ENCODE assay signal across 16 cellular contexts in the genomic region with DNA sequence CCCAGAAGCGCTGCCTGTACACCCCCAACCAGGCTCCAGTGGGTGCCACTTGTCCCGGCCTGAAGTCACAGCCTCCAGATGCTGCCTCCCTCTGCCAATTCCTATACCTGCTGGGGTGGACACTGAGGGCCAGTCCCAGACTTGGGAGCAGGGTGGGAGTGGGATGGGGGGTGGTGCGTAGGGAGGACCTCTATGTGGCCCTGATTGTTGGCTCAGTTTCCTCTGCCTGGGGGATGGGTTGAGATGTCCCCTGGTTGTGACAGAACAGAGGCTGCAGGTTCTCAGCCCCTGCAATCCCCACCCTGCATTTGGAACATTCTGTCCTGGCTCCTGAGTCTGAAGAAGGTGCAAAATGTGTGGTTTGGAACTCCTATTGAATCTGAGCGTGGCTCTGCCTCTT. TPM values are rescaled to one million over a fixed set of nuclear protein-coding genes. Genes with fewer than 3 reads are reported as not detected.
DNase-seq lines count a peak whose midpoint lies in the region; ATAC-seq and TF ChIP-seq lines count a peak whose summit lies in the region.
"Had no signal": no experiment of that assay in that cellular context is flagged by ENCODE, and none has a peak within 500 bp of the region (broad histone marks: within the 10 kb centered on the region; RNA-seq: fewer than 3 reads in every experiment).

No MANE protein-coding gene starts in this region.

- in situ Hi-C loops in IMR-90 (cut with MboI; ENCODE audit: low sequenced_read_pairs) (no loop called here), ACHN (cut with HindIII; ENCODE audit: low pct_ligation_motif_present, low pct_unique_long_range_greater_than_20kb, low sequenced_read_pairs) (no loop called here)

- H2BK5ac ChIP-seq in IMR-90 (ENCODE audit: low read depth, low read length, poor library complexity, severe bottlenecking), result no peak overlapping the region

- no peak overlapping the region for H2AK5ac ChIP-seq in IMR-90 (ENCODE audit: low read depth, low read length)

- TF ChIP-seq CTCF in IMR-90 (conservative IDR thresholded peaks at IDR 0.05; ENCODE audit: low read depth, low read length) (no peak), left ventricle myocardium inferior (IDR thresholded peaks at IDR 0.05; ENCODE audit: borderline replicate concordance) (no peak), osteoblast (IDR thresholded peaks at IDR 0.05; ENCODE audit: extremely low read depth, low read depth, low read length) (no peak)

- H2BK120ac ChIP-seq in IMR-90 (ENCODE audit: low read depth, low read length), result no peak overlapping the region

- H3K36me3 ChIP-seq in BLaER1, result no peaks in the 10 kb centered on the region
- H3K36me3 ChIP-seq in IMR-90 (ENCODE audit: control insufficient read depth, insufficient read depth, low read length), result no peaks in the 10 kb centered on the region
- no peaks in the 10 kb centered on the region for H3K36me3 ChIP-seq in left ventricle myocardium inferior
- no peaks in the 10 kb centered on the region for H3K36me3 ChIP-seq in osteoblast (ENCODE audit: insufficient read depth, low read length)

- H3K18ac ChIP-seq in IMR-90 (ENCODE audit: low read depth, low read length), result no peak overlapping the region

- TF ChIP-seq RAD21 in IMR-90 (IDR thresholded peaks at IDR 0.05; ENCODE audit: low read length), result no peak

- peaks cover 27% of the 10 kb centered on the region for H3K9me1 ChIP-seq in IMR-90 (ENCODE audit: insufficient read depth, low read length)

- H3K79me2 ChIP-seq in osteoblast (ENCODE audit: insufficient read depth, low read length), result no peaks in the 10 kb centered on the region

- H4K5ac ChIP-seq in IMR-90 (ENCODE audit: low read depth, low read length), result no peak overlapping the region

- H4K91ac ChIP-seq in IMR-90 (ENCODE audit: insufficient read depth, low read depth, low read length), result no peak overlapping the region

- no peak overlapping the region for H3K14ac ChIP-seq in IMR-90 (replicated peaks; ENCODE audit: low read depth, low read length)

- DNase-seq in IMR-90, result no peak
- no peak for DNase-seq in left ventricle myocardium inferior
- DNase-seq in osteoblast (ENCODE audit: insufficient read length, low spot score, missing footprints), result peak; percentile 48
- no peak for DNase-seq in NOMO-1 treated with dmso at 0.1 percent for 144 hours (lab: John Stamatoyannopoulos, UW; ENCODE audit: unreplicated experiment)
- DNase-seq in ACHN, result no peak
- DNase-seq in activated CD8-positive, alpha-beta memory T cell treated with anti-CD3 and anti-CD28 coated beads for 24 hours, result no peak
- DNase-seq: CD4-positive, alpha-beta T cell; GF-D8; GOT3; Karpas-422; NCI-H1048; NCI-H2029 had no signal

- H4K20me1 ChIP-seq in BLaER1 (no peaks in the 10 kb centered on the region), IMR-90 (ENCODE audit: insufficient read depth, low read length) (no peaks in the 10 kb centered on the region; the same call in 1 of the 2 replicates), osteoblast (ENCODE audit: insufficient read depth, low read length) (no peaks in the 10 kb centered on the region)

- peak overlapping the region; percentile 41; the same call in 1 of the 2 replicates for H3K9ac ChIP-seq in BLaER1
- no peak overlapping the region for H3K9ac ChIP-seq in IMR-90 (ENCODE audit: low read depth, low read length)

- no CpG with 5 or more reads among the region's 4 CpGs for WGBS in IMR-90 (ENCODE audit: extremely low coverage in 2 of 2, insufficient read length in 1 of 2), 2 experiments

- H3K23ac ChIP-seq in IMR-90 (ENCODE audit: low read depth, low read length), result no peak overlapping the region

- H3K4me3 ChIP-seq in BLaER1 (no peak overlapping the region), IMR-90 (ENCODE audit: insufficient read depth, low read depth, low read length) (no peak overlapping the region), left ventricle myocardium inferior (no peak overlapping the region), osteoblast (ENCODE audit: insufficient read depth, low read length) (no peak overlapping the region)

- dilution Hi-C loops in IMR-90 (cut with HindIII; ENCODE audit: low sequenced_read_pairs, unreplicated experiment), result no loop called here

- H3K27ac ChIP-seq in BLaER1 (peak overlapping the region; percentile 53), IMR-90 (ENCODE audit: insufficient read depth, low read length) (no peak overlapping the region), left ventricle myocardium inferior (replicated peaks) (peak overlapping the region; percentile 90), osteoblast (ENCODE audit: low read depth, low read length) (no peak overlapping the region)

- no peak overlapping the region for H2BK15ac ChIP-seq in IMR-90 (ENCODE audit: low read depth, low read length)

- BruUV-seq in IMR-90 (replicated peaks; lab: Mats Ljungman, UMichigan), result no TSS peak

- ATAC-seq in IMR-90 (ENCODE audit: low read depth) (no peak), GM18907 (IDR thresholded peaks at IDR 0.05; ENCODE audit: unreplicated experiment) (no peak)

- H4K8ac ChIP-seq in IMR-90 (ENCODE audit: low read depth in 2 of 2, low read length in 2 of 2), result no peak overlapping the region

- H3K4ac ChIP-seq in IMR-90 (ENCODE audit: low read depth, low read length), result no peak overlapping the region

- H3K4me1 ChIP-seq in BLaER1 (peaks cover 52% of the 10 kb centered on the region), IMR-90 (ENCODE audit: control insufficient read depth, insufficient read depth, low read length) (no peaks in the 10 kb centered on the region), left ventricle myocardium inferior (peaks cover 36% of the 10 kb centered on the region), osteoblast (ENCODE audit: insufficient read depth, low read length) (peaks cover 11% of the 10 kb centered on the region)

- H2AK9ac ChIP-seq in IMR-90 (replicated peaks; ENCODE audit: low read depth, low read length, poor library complexity), result peak overlapping the region; percentile 2

- intact Hi-C loops in IMR-90 (cut with micrococcal nuclease), result loop anchor here (10.0 kb wide), 1 partner anchor 381 kb away; no protein-coding TSS in a partner anchor
- intact Hi-C loops in left ventricle myocardium inferior (cut with micrococcal nuclease), result loop anchor here (5.0 kb wide), 1 partner anchor 184 kb away; no protein-coding TSS in a partner anchor

- TF ChIP-seq POLR2A in IMR-90 (IDR thresholded peaks at IDR 0.05; ENCODE audit: low read depth, low read length), result no peak

- H3K4me2 ChIP-seq in BLaER1 (peak overlapping the region; percentile 78), IMR-90 (ENCODE audit: low read depth, low read length) (no peak overlapping the region), osteoblast (ENCODE audit: insufficient read depth, low read length) (no peak overlapping the region)

- no peak overlapping the region for H2BK20ac ChIP-seq in IMR-90 (ENCODE audit: low read depth, low read length)

- H3K9me3 ChIP-seq in BLaER1, result no peaks in the 10 kb centered on the region
- no peaks in the 10 kb centered on the region for H3K9me3 ChIP-seq in IMR-90 (ENCODE audit: control insufficient read depth, insufficient read depth, low read length)
- no peaks in the 10 kb centered on the region for H3K9me3 ChIP-seq in left ventricle myocardium inferior (replicated peaks)
- no peaks in the 10 kb centered on the region for H3K9me3 ChIP-seq in osteoblast (ENCODE audit: low read depth, low read length)

- CTCF ChIA-PET in IMR-90 (lab: Yijun Ruan, JAX), result interaction anchor here (1.7 to 3.3 kb wide), 3 partner anchors 15 to 184 kb away, joined by 7 to 161 read pairs (median 50); no protein-coding TSS in a partner anchor

- H3K27me3 ChIP-seq in BLaER1 (no peaks in the 10 kb centered on the region), IMR-90 (ENCODE audit: control insufficient read depth, insufficient read depth, low read length) (peaks cover 3% of the 10 kb centered on the region), left ventricle myocardium inferior (ENCODE audit: low read depth) (no peaks in the 10 kb centered on the region), osteoblast (ENCODE audit: insufficient read depth, low read length) (no peaks in the 10 kb centered on the region)

- POLR2A ChIA-PET in IMR-90 (lab: Charles Lee; ENCODE audit: unreplicated experiment), result no interaction called here

- H2AFZ ChIP-seq in IMR-90 (replicated peaks; ENCODE audit: low read length, poor library complexity) (no peak overlapping the region), osteoblast (ENCODE audit: low read length) (no peak overlapping the region)

- H3K79me1 ChIP-seq in IMR-90 (ENCODE audit: low read depth in 1 of 2, low read length in 2 of 2), result no peaks in the 10 kb centered on the region

- no peak overlapping the region for H3K56ac ChIP-seq in IMR-90 (ENCODE audit: extremely low read depth, insufficient read depth, low read length)

TF ChIP-seq in IMR-90, 13 proteins besides CTCF, POLR2A, EP300 and RAD21 (continues in another document):
- TF ChIP-seq BHLHE40 (IDR thresholded peaks at IDR 0.05; ENCODE audit: low read depth, low read length), result no peak
- TF ChIP-seq RCOR1 (IDR thresholded peaks at IDR 0.05; ENCODE audit: insufficient replicate concordance, low read length), result no peak
- no peak for TF ChIP-seq MAZ (IDR thresholded peaks at IDR 0.05; ENCODE audit: borderline replicate concordance, low read depth, low read length)
- no peak for TF ChIP-seq CHD1 (IDR thresholded peaks at IDR 0.05; ENCODE audit: low read depth, low read length)
- TF ChIP-seq FOS (IDR thresholded peaks at IDR 0.05; ENCODE audit: low read depth, low read length), result no peak
- TF ChIP-seq MAFK (IDR thresholded peaks at IDR 0.05; ENCODE audit: low read depth, low read length), result no peak
- TF ChIP-seq CEBPB (IDR thresholded peaks at IDR 0.05; ENCODE audit: low read depth, low read length), result no peak

RNA-seq across cellular contexts. Expression of a gene that starts 27.2 kb away (rescaled TPM):
- total RNA-seq in IMR-90 (2012; rRNA removed) (9.1 and 10.6 TPM in 2 replicates), left ventricle myocardium inferior (1.4 TPM), osteoblast (7.6 and 7.7 TPM in 2 replicates)
- polyA plus RNA-seq in IMR-90 (2012; rRNA removed), result 14.6 and 14.7 TPM in 2 replicates
- polyA plus RNA-seq in IMR-90 (2012; cell fraction: cytosol; rRNA removed), result 9.8 and 10.5 TPM in 2 replicates
- polyA plus RNA-seq in IMR-90 (2012; cell fraction: nucleus; rRNA removed; ENCODE audit: low replicate concordance), result 12.4 and 13.2 TPM in 2 replicates
- polyA plus RNA-seq: IgD-negative memory B cell had no signal

RNA-seq across cellular contexts. Expression of a gene that starts 32.8 kb away (rescaled TPM):
- under 0.01 TPM in 1 of 2 replicates, not detected in the other for total RNA-seq in IMR-90 (2012; rRNA removed)
- not detected in 2 replicates for polyA plus RNA-seq in IMR-90 (2012; rRNA removed)
- polyA plus RNA-seq in IMR-90 (2012; cell fraction: cytosol; rRNA removed), result not detected in 2 replicates
- polyA plus RNA-seq in IMR-90 (2012; cell fraction: nucleus; rRNA removed; ENCODE audit: low replicate concordance), result 0.01 and 0.03 TPM in 2 replicates
- 35.2 TPM for total RNA-seq in left ventricle myocardium inferior
- not detected in 2 replicates for total RNA-seq in osteoblast
- total RNA-seq: CD4-positive, alpha-beta T cell; MCF 10A had no signal
- polyA plus RNA-seq: IgD-negative memory B cell had no signal

RNA-seq across cellular contexts. Expression of a gene that starts 47.7 kb away (rescaled TPM):
- total RNA-seq in IMR-90 (2012; rRNA removed) (not detected in 2 replicates), left ventricle myocardium inferior (not detected), osteoblast (not detected in 2 replicates)
- polyA plus RNA-seq in IMR-90 (2012; rRNA removed), result not detected in 2 replicates
- not detected in 2 replicates for polyA plus RNA-seq in IMR-90 (2012; cell fraction: cytosol; rRNA removed)
- polyA plus RNA-seq in IMR-90 (2012; cell fraction: nucleus; rRNA removed; ENCODE audit: low replicate concordance), result not detected in 2 replicates
- total RNA-seq: CD4-positive, alpha-beta T cell had no signal
- polyA plus RNA-seq: IgD-negative memory B cell had no signal

Comparison
In these comparisons a context has a peak if more than half of its experiments do, and no peak if none do; other contexts are left out.
1. H3K27ac ChIP-seq: peak in BLaER1 (single experiment) and left ventricle myocardium inferior (single experiment); none in IMR-90 (single experiment) and osteoblast (single experiment).
2. RNA of a gene that starts 32.8 kb away (total RNA-seq): 35.2 TPM in left ventricle myocardium inferior (single experiment); under 0.01 TPM in IMR-90 and not detected in osteoblast; every median in the first group is over 10 times any median in the second.